In the genomic region with DNA sequence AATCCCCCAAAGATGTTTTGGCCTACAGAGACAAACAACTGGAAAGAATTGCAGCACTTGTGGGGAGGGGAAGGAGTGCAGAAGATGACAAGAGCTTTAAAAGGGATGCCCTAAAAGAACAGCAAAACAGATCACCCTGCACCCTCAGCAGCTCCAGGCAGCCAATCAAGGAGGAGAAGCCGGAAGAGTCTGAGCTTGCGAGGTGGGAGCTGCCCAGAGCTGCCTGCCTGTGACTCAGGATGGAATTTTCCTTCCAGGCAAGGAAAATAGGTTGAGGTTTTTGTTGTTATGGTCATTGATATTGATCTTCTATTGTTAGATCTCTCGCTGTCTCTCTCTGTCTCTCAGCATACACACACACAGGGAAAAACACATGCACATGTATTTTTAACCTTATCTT, we compare ENCODE assay signal across 18 cellular contexts.
DNase-seq lines count a peak whose midpoint lies in the region; ATAC-seq, FAIRE-seq and TF ChIP-seq lines count a peak whose summit lies in the region.
"Had no signal": no experiment of that assay in that cellular context is flagged by ENCODE, and none has a peak within 500 bp of the region (broad histone marks: within the 10 kb centered on the region; RNA-seq: fewer than 3 reads in every experiment).

No MANE protein-coding gene starts in this region.

- H3K27ac ChIP-seq in A549 (peak overlapping the region in 1 of 2 experiments; percentile 40; a peak in 1 of 6 replicates), thyroid gland (no peak overlapping the region), HepG2 (ENCODE audit: extremely low read length, insufficient read depth, low read length) (no peak overlapping the region)
- H3K27ac ChIP-seq: tibial artery had no signal

- CTCF ChIA-PET in A549 (lab: Yijun Ruan, JAX), result interaction anchor here (1.1 kb wide), 1 partner anchor 18 kb away, joined by 3 read pairs; no protein-coding TSS in a partner anchor
- CTCF ChIA-PET in HepG2 (lab: Yijun Ruan, JAX; ENCODE audit: low intra/inter-chr PET ratio, low total read pairs), result no interaction called here

- H3K36me3 ChIP-seq in thyroid gland (no peaks in the 10 kb centered on the region), HepG2 (replicated peaks in 1 of 2; ENCODE audit: control insufficient read depth in 1 of 2, insufficient read depth in 2 of 2, low read length in 2 of 2) (no peaks in the 10 kb centered on the region)
- H3K36me3 ChIP-seq: MG63, tibial artery had no signal

- no peaks in the 10 kb centered on the region for H3K9me3 ChIP-seq in A549
- no peaks in the 10 kb centered on the region for H3K9me3 ChIP-seq in thyroid gland
- H3K9me3 ChIP-seq in HepG2 (ENCODE audit: low read length), result no peaks in the 10 kb centered on the region
- H3K9me3 ChIP-seq: MG63, tibial artery had no signal

- H3K9ac ChIP-seq in HepG2 (ENCODE audit: insufficient read depth, low read depth, low read length), result no peak overlapping the region

- peak in 1 of 2 experiments; percentile 46; a peak in 2 of 6 replicates for ATAC-seq in A549
- ATAC-seq in HepG2, result no peak
- ATAC-seq: activated T-cell treated with anti-CD3 and anti-CD28 coated beads, Interleukin-2, amount 50 U/mL, for 4 hours; effector memory CD8-positive, alpha-beta T cell; left lobe of liver had no signal

- no peaks in the 10 kb centered on the region for H4K20me1 ChIP-seq in HepG2 (ENCODE audit: insufficient read depth, low read length)

- WGBS in A549 (ENCODE audit: missing lambda C conversion rate), result 68% methylated on average over 3 of the region's 3 CpGs
- 36 to 42% methylated on average over 3 of the region's 3 CpGs for WGBS in thyroid gland, 2 donors
- WGBS in HepG2 (ENCODE audit: low lambda C conversion rate), result 0% methylated on average over 3 of the region's 3 CpGs

- in situ Hi-C loops in HepG2 (cut with HindIII; ENCODE audit: extremely low pct_ligation_motif_present, low pct_unique_long_range_greater_than_20kb), result no loop called here

- H3K4me1 ChIP-seq in A549 (peaks cover 9% of the 10 kb centered on the region; the same call in 1 of the 3 replicates), thyroid gland (no peaks in the 10 kb centered on the region), HepG2 (ENCODE audit: insufficient read depth, low read length) (no peaks in the 10 kb centered on the region)
- H3K4me1 ChIP-seq: tibial artery had no signal

- TF ChIP-seq CTCF in A549 (IDR thresholded peaks at IDR 0.05) (no peak), thyroid gland (IDR thresholded peaks at IDR 0.05) (no peak), HepG2 (CRISPR knock-in tag; IDR thresholded peaks at IDR 0.05) (no peak)

- POLR2A ChIA-PET in A549 (lab: Yijun Ruan, JAX), result no interaction called here
- POLR2A ChIA-PET in HepG2 (lab: Yijun Ruan, JAX), result no interaction called here

- intact Hi-C loops in thyroid gland (cut with DNase I), result no loop called here
- intact Hi-C loops in HepG2 (cut with micrococcal nuclease; ENCODE audit: unreplicated experiment), result no loop called here

- H3K27me3 ChIP-seq in thyroid gland, result no peaks in the 10 kb centered on the region
- no peaks in the 10 kb centered on the region; a peak in 1 of 5 replicates for H3K27me3 ChIP-seq in HepG2 (ENCODE audit: control insufficient read depth in 1 of 2, insufficient read depth in 2 of 2, low read length in 2 of 2)
- H3K27me3 ChIP-seq: MG63, tibial artery had no signal

- no TSS peak for BruUV-seq in HepG2 (replicated peaks; lab: Mats Ljungman, UMichigan)

- no peak overlapping the region for H2AFZ ChIP-seq in HepG2 (ENCODE audit: low read length)

- TF ChIP-seq EP300 in A549 (IDR thresholded peaks at IDR 0.05), result no peak
- TF ChIP-seq EP300 in HepG2 (IDR thresholded peaks at IDR 0.05; ENCODE audit: low read depth in 2 of 2, low read length in 2 of 2), result no peak
- TF ChIP-seq EP300 in HepG2 (CRISPR knock-in tag; IDR thresholded peaks at IDR 0.05; ENCODE audit: borderline replicate concordance), result no peak

- DNase-seq in A549 (ENCODE audit: low read depth in 1 of 2, low spot score in 1 of 2), result no peak
- peak; percentile 48 for DNase-seq in HTR-8/SVneo (ENCODE audit: insufficient read length, low spot score)
- DNase-seq in cerebellar cortex (ENCODE audit: low spot score), result peak; percentile 67
- peak; percentile 13 for DNase-seq in kidney tubule cell (ENCODE audit: low spot score)
- DNase-seq in thyroid gland, result no peak
- no peak for DNase-seq in DMS53 treated with DMSO at 0.1 percent for 48 hours (lab: John Stamatoyannopoulos, UW; ENCODE audit: unreplicated experiment)
- no peak for DNase-seq in HepG2 (ENCODE audit: low spot score)
- no peak for DNase-seq in NOMO-1 treated with dmso at 0.1 percent for 144 hours (lab: John Stamatoyannopoulos, UW; ENCODE audit: unreplicated experiment)
- DNase-seq: activated CD4-positive, alpha-beta T cell treated with anti-CD3 and anti-CD28 coated beads, Interleukin-2, amount 10 ng/mL, durations not matched to agents 24 days and 14 days; activated T-cell treated with anti-CD3 and anti-CD28 coated beads, Interleukin-2, amount 50 U/mL, for 4 hours; COR-L47; effector memory CD8-positive, alpha-beta T cell; MG63; nucleus accumbens; T-helper 2 cell; tibial artery had no signal

- TF ChIP-seq POLR2A in A549 (IDR thresholded peaks at IDR 0.05; ENCODE audit: low read length) (no peak), thyroid gland (IDR thresholded peaks at IDR 0.05) (no peak), HepG2 (IDR thresholded peaks at IDR 0.05; ENCODE audit: insufficient read depth in 1 of 2, low read depth in 2 of 2, low read length in 2 of 2) (no peak)

- FAIRE-seq in A549 (lab: Jason Lieb, UNC) (no peak), HTR-8/SVneo (lab: Jason Lieb, UNC) (no peak), HepG2 (lab: Jason Lieb, UNC) (no peak)
- FAIRE-seq: A204.1 had no signal

- no peaks in the 10 kb centered on the region for H3K79me2 ChIP-seq in HepG2 (ENCODE audit: insufficient read depth, low read length)

- TF ChIP-seq RAD21 in A549 (conservative IDR thresholded peaks at IDR 0.05 in 1 of 2, IDR thresholded peaks at IDR 0.05 in 1 of 2) (no peak), HepG2 (CRISPR knock-in tag; IDR thresholded peaks at IDR 0.05) (no peak)

- no peak overlapping the region for H3K4me3 ChIP-seq in A549
- H3K4me3 ChIP-seq in thyroid gland (replicated peaks in 1 of 3), result no peak overlapping the region
- H3K4me3 ChIP-seq in HepG2 (replicated peaks in 1 of 3; ENCODE audit: insufficient read depth in 1 of 3, low read depth in 2 of 3, low read length in 3 of 3), result no peak overlapping the region
- H3K4me3 ChIP-seq: MG63, tibial artery had no signal

- H3K4me2 ChIP-seq in A549, result peak overlapping the region; percentile 24; the same call in 1 of the 3 replicates
- no peak overlapping the region for H3K4me2 ChIP-seq in HepG2 (ENCODE audit: low read depth, low read length)

TF ChIP-seq in A549, 52 proteins besides CTCF, POLR2A, EP300 and RAD21:
- TF ChIP-seq, protein P1, sequence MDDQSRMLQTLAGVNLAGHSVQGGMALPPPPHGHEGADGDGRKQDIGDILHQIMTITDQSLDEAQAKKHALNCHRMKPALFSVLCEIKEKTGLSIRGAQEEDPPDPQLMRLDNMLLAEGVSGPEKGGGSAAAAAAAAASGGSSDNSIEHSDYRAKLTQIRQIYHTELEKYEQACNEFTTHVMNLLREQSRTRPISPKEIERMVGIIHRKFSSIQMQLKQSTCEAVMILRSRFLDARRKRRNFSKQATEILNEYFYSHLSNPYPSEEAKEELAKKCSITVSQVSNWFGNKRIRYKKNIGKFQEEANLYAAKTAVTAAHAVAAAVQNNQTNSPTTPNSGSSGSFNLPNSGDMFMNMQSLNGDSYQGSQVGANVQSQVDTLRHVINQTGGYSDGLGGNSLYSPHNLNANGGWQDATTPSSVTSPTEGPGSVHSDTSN (IDR thresholded peaks at IDR 0.05), result no peak
- TF ChIP-seq JUNB (IDR thresholded peaks at IDR 0.05), result no peak
- no peak for TF ChIP-seq ZSCAN20 (CRISPR knock-in tag; IDR thresholded peaks at IDR 0.05)
- TF ChIP-seq NPAS2 (CRISPR knock-in tag; IDR thresholded peaks at IDR 0.05; ENCODE audit: borderline replicate concordance), result no peak
- no peak for TF ChIP-seq TFCP2L1 (CRISPR knock-in tag; IDR thresholded peaks at IDR 0.05)
- no peak for TF ChIP-seq SMC3 (IDR thresholded peaks at IDR 0.05)
- TF ChIP-seq MAZ (IDR thresholded peaks at IDR 0.05; ENCODE audit: borderline replicate concordance, low read depth, low read length), result no peak

TF ChIP-seq in HepG2, 621 proteins besides CTCF, POLR2A, EP300 and RAD21:
- TF ChIP-seq JDP2 (CRISPR knock-in tag; IDR thresholded peaks at IDR 0.05; ENCODE audit: borderline replicate concordance) (no peak), MXI1 (IDR thresholded peaks at IDR 0.05; ENCODE audit: borderline replicate concordance, low read depth, low read length) (no peak), CHD2 (IDR thresholded peaks at IDR 0.05; ENCODE audit: low read depth, low read length) (no peak), MTF1 (CRISPR knock-in tag; IDR thresholded peaks at IDR 0.05) (no peak), PHF5A (CRISPR knock-in tag; IDR thresholded peaks at IDR 0.05; ENCODE audit: low read depth, unreplicated experiment) (no peak), SRF (IDR thresholded peaks at IDR 0.05; ENCODE audit: low read depth, low read length) (no peak), KLF9 (CRISPR knock-in tag; IDR thresholded peaks at IDR 0.05; ENCODE audit: low read depth) (no peak)
- TF ChIP-seq, protein P2, sequence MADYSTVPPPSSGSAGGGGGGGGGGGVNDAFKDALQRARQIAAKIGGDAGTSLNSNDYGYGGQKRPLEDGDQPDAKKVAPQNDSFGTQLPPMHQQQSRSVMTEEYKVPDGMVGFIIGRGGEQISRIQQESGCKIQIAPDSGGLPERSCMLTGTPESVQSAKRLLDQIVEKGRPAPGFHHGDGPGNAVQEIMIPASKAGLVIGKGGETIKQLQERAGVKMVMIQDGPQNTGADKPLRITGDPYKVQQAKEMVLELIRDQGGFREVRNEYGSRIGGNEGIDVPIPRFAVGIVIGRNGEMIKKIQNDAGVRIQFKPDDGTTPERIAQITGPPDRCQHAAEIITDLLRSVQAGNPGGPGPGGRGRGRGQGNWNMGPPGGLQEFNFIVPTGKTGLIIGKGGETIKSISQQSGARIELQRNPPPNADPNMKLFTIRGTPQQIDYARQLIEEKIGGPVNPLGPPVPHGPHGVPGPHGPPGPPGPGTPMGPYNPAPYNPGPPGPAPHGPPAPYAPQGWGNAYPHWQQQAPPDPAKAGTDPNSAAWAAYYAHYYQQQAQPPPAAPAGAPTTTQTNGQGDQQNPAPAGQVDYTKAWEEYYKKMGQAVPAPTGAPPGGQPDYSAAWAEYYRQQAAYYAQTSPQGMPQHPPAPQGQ (CRISPR knock-in tag; IDR thresholded peaks at IDR 0.05; ENCODE audit: borderline replicate concordance), result no peak
- TF ChIP-seq, protein P3, sequence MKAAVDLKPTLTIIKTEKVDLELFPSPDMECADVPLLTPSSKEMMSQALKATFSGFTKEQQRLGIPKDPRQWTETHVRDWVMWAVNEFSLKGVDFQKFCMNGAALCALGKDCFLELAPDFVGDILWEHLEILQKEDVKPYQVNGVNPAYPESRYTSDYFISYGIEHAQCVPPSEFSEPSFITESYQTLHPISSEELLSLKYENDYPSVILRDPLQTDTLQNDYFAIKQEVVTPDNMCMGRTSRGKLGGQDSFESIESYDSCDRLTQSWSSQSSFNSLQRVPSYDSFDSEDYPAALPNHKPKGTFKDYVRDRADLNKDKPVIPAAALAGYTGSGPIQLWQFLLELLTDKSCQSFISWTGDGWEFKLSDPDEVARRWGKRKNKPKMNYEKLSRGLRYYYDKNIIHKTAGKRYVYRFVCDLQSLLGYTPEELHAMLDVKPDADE (CRISPR knock-in tag; IDR thresholded peaks at IDR 0.05), result no peak

Comparison
In these comparisons a context has a peak if more than half of its experiments do, and no peak if none do; other contexts are left out.
1. DNase-seq: peak in HTR-8/SVneo (single experiment), cerebellar cortex (single experiment) and kidney tubule cell (single experiment); none in A549 (0 of 2), thyroid gland (0 of 2), DMS53 treated with DMSO at 0.1 percent for 48 hours (single experiment), HepG2 (single experiment) and NOMO-1 treated with dmso at 0.1 percent for 144 hours (single experiment).